25 cellular contexts compared by ENCODE assay signal in the genomic region with DNA sequence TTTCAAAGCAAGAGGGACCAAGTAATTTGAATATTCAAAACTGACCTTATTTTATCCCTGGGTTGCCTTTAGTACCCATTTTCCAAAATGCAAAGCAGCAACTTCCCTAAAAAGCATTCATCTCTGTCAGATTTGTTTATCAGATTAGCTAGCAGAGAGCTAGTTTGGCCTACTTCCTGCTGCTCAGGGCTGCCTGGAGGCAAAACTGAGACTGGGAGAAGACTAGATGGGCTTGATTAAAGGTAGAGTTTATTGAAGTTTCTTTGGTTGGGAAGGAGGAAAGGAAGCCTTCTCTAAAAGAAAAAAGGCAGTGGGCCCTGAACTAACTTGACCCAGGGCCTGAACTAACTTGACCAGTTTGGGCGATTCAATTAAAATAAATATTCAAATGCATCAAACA.
"Had no signal": no experiment of that assay in that cellular context is flagged by ENCODE, and none has a peak within 500 bp of the region (broad histone marks: within the 10 kb centered on the region; RNA-seq: fewer than 3 reads in every experiment).

No MANE protein-coding gene starts in this region.

- H3K9ac ChIP-seq: neural progenitor cell had no signal

- H3K27me3 ChIP-seq: gastrocnemius medialis, neural progenitor cell, right atrium auricular region, stomach, thyroid gland had no signal

- H3K4me3 ChIP-seq: dorsolateral prefrontal cortex, gastrocnemius medialis, lung, neural progenitor cell, prostate gland, right atrium auricular region, smooth muscle cell, stomach, thyroid gland had no signal

- H3K27ac ChIP-seq: dorsolateral prefrontal cortex, epithelial cell of prostate, gastrocnemius medialis, neural progenitor cell, prostate gland, right atrium auricular region, stomach, thyroid gland had no signal

- H3K4me1 ChIP-seq: gastrocnemius medialis, prostate gland, right atrium auricular region, stomach, thyroid gland had no signal

- H3K4me3 Mint-ChIP-seq: endodermal cell; naive thymus-derived CD4-positive, alpha-beta T cell; nephron; neural progenitor cell had no signal

- H3K9me3 Mint-ChIP-seq: endodermal cell, nephron, neural progenitor cell had no signal

- H3K27ac Mint-ChIP-seq: endodermal cell; naive thymus-derived CD4-positive, alpha-beta T cell; nephron; neural progenitor cell had no signal

- H3K4me2 ChIP-seq: neural progenitor cell, smooth muscle cell had no signal

- DNase-seq: dorsolateral prefrontal cortex; effector CD8-positive, alpha-beta T cell; endodermal cell; foreskin fibroblast; gastrocnemius medialis; head of caudate nucleus; kidney; mesenchymal stem cell; midbrain; naive thymus-derived CD4-positive, alpha-beta T cell; stimulated activated CD4-positive, alpha-beta T cell treated with anti-CD3 and anti-CD28 coated beads, Interleukin-12 subunit alpha, Interleukin-12 subunit beta, amount 100 ng/mL, for 4 hours; stimulated activated CD4-positive, alpha-beta T cell treated with anti-CD3 and anti-CD28 coated beads, Interleukin-1b, Interleukin-23, amount 100 ng/mL, for 48 hours; stimulated activated CD4-positive, alpha-beta T cell treated with anti-CD3 and anti-CD28 coated beads, Interleukin-4, amount 100 ng/mL, for 1 hour; stimulated activated CD8-positive, alpha-beta memory T cell treated with anti-CD3 and anti-CD28 coated beads, Interleukin-4, amount 100 ng/mL, for 48 hours; stimulated activated naive CD4-positive, alpha-beta T cell treated with Interleukin-2 at 50 U/mL for 16 hours; stomach; thyroid gland; trophoblast cell had no signal

- H3K36me3 ChIP-seq: gastrocnemius medialis, neural progenitor cell, prostate gland, right atrium auricular region, stomach, thyroid gland had no signal

- H3K27me3 Mint-ChIP-seq: naive thymus-derived CD4-positive, alpha-beta T cell had no signal

- H3K36me3 Mint-ChIP-seq: naive thymus-derived CD4-positive, alpha-beta T cell; neural progenitor cell had no signal

- H3K4me1 Mint-ChIP-seq: endodermal cell; naive thymus-derived CD4-positive, alpha-beta T cell; nephron; neural progenitor cell had no signal
